Comparison of ENCODE assay signal across 8 cellular contexts in the genomic region with DNA sequence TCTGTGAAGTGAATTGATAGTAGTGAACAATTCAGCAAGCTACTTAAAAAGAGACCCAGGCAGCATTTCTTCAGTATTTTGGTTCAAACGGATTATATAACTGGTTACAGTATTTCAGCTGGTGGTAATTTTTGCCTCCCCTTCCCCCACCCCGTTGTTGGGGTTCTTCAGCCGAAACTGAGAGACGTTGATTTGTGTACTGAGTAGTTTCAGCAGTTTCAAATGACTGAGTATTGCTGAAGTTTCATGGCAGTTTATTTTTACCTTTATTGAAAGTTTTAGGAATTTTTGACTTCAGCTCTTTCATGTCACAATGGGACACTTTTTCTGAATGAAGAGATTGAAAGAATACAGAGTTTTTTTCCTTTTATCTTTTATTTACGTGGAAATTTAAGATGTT. TPM values are rescaled to one million over a fixed set of nuclear protein-coding genes. Genes with fewer than 3 reads are reported as not detected.
DNase-seq lines count a peak whose midpoint lies in the region; ATAC-seq and TF ChIP-seq lines count a peak whose summit lies in the region.

No MANE protein-coding gene starts in this region.

- H3K27ac ChIP-seq in 22Rv1 (peak overlapping the region; percentile 99), epithelial cell of prostate (peak overlapping the region; percentile 99)

- peak overlapping the region; percentile 95 for H3K4me3 Mint-ChIP-seq in activated B cell treated with CpG ODN at 0.5 μM for 24 hours
- peak overlapping the region; percentile 93 for H3K4me3 Mint-ChIP-seq in osteocyte (ENCODE audit: unreplicated experiment)

- H3K9me3 Mint-ChIP-seq in activated B cell treated with CpG ODN at 0.5 μM for 24 hours (no peaks in the 10 kb centered on the region), osteocyte (ENCODE audit: unreplicated experiment) (no peaks in the 10 kb centered on the region)

- peak; percentile 14 for ATAC-seq in GM21825 (IDR thresholded peaks at IDR 0.05; ENCODE audit: unreplicated experiment)
- ATAC-seq in activated B cell treated with CpG ODN at 0.5 μM for 24 hours (ENCODE audit: low read depth), result no peak

- intact Hi-C loops in activated B cell treated with CpG ODN at 0.5 μM for 24 hours (cut with micrococcal nuclease), result loop anchor here (2.0 to 10.0 kb wide), 3 partner anchors 13 to 1641 kb away; partner anchors contain the start of gene PLPP1

- TF ChIP-seq CTCF in 22Rv1 (IDR thresholded peaks at IDR 0.05), result no peak
- TF ChIP-seq CTCF in activated B cell treated with CpG ODN at 0.5 μM for 24 hours (IDR thresholded peaks at IDR 0.05), result no peak
- no peak for TF ChIP-seq CTCF in osteocyte (IDR thresholded peaks at IDR 0.05)

- peaks cover 61% of the 10 kb centered on the region for H3K4me1 Mint-ChIP-seq in activated B cell treated with CpG ODN at 0.5 μM for 24 hours
- H3K4me1 Mint-ChIP-seq in osteocyte (ENCODE audit: unreplicated experiment), result peaks cover 66% of the 10 kb centered on the region

- peaks cover 68% of the 10 kb centered on the region for H3K36me3 Mint-ChIP-seq in activated B cell treated with CpG ODN at 0.5 μM for 24 hours (ENCODE audit: low read depth)
- H3K36me3 Mint-ChIP-seq in osteocyte (ENCODE audit: unreplicated experiment), result peaks cover 16% of the 10 kb centered on the region

- CTCF ChIA-PET in activated B cell treated with CpG ODN at 0.5 μM for 24 hours (lab: Charles Lee), result interaction anchor here (0.7 to 2.1 kb wide), 5 partner anchors 37 to 275 kb away, joined by 3 to 7 read pairs (median 3); no protein-coding TSS in a partner anchor

- POLR2A ChIA-PET in activated B cell treated with CpG ODN at 0.5 μM for 24 hours (lab: Charles Lee), result interaction anchor here (0.6 to 1.5 kb wide), 9 partner anchors 13 to 1181 kb away, joined by 3 to 7 read pairs (median 3); partner anchors contain the start of genes IL6ST and SETD9

- DNase-seq in activated B cell treated with CpG ODN at 0.5 μM for 24 hours (no peak), epithelial cell of prostate (ENCODE audit: low read depth, low spot score) (no peak), osteocyte (ENCODE audit: extremely low spot score, unreplicated experiment) (no peak), HCEC 1CT (no peak), NCI-H2081 (lab: John Stamatoyannopoulos, UW) (no peak), SKM-1 treated with dmso at 0.1 percent for 144 hours (lab: John Stamatoyannopoulos, UW; ENCODE audit: unreplicated experiment) (no peak)

- H3K27ac Mint-ChIP-seq in activated B cell treated with CpG ODN at 0.5 μM for 24 hours (peak overlapping the region; percentile 97), osteocyte (ENCODE audit: unreplicated experiment) (peak overlapping the region; percentile 99)

- no peaks in the 10 kb centered on the region for H3K27me3 Mint-ChIP-seq in activated B cell treated with CpG ODN at 0.5 μM for 24 hours
- H3K27me3 Mint-ChIP-seq in osteocyte (ENCODE audit: unreplicated experiment), result no peaks in the 10 kb centered on the region

RNA-seq across cellular contexts. Expression of gene GPBP1, which starts 1.7 kb away (rescaled TPM):
- 130 and 142 TPM in 2 replicates for total RNA-seq in activated B cell treated with CpG ODN at 0.5 μM for 24 hours
- total RNA-seq in osteocyte, result 58.4 and 65.3 TPM in 2 replicates
